Comparison of ENCODE assay signal across 29 cellular contexts in the genomic region with DNA sequence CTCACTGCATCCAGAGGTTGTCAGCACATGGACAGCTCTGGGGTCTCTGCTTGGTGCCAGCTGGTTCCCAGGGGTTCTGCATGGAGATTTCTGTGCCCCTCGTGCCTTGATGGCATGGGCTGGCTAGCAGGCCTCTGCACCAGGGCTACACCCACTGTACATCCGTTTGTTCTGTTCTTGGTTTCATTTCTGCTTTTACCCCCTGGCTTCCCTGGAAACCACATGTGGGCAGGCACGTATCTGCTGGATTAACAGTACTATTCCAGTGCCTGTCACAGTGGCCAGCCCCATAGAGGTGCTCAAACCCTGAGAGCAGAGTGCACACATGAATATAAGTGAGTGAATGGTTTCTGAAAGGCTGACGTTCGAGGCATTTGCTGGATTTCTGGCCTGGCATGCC.
A peak's percentile ranks its signal among the peaks of the same experiment; 100 is the strongest.
DNase-seq lines count a peak whose midpoint lies in the region; ATAC-seq and TF ChIP-seq lines count a peak whose summit lies in the region.
"Had no signal": no experiment of that assay in that cellular context is flagged by ENCODE, and none has a peak within 500 bp of the region (broad histone marks: within the 10 kb centered on the region; RNA-seq: fewer than 3 reads in every experiment).

No MANE protein-coding gene starts in this region.

- H3K56ac ChIP-seq in H9 (ENCODE audit: insufficient read length, low read depth, low read length): no peak overlapping the region

- no peak overlapping the region for H2BK20ac ChIP-seq in H9 (ENCODE audit: low read depth, low read length, poor library complexity, severe bottlenecking)

- no peak overlapping the region for H3K14ac ChIP-seq in H9 (ENCODE audit: insufficient read depth, low read length)

- H3K4me3 ChIP-seq in GM12865 (ENCODE audit: low read depth, low read length): no peak overlapping the region
- H3K4me3 ChIP-seq: neural progenitor cell, right atrium auricular region, spleen had no signal

- no peak overlapping the region for H4K8ac ChIP-seq in H9 (replicated peaks; ENCODE audit: insufficient read length, low read depth, low read length)

- no peak overlapping the region for H3K4me2 ChIP-seq in H9 (ENCODE audit: insufficient read depth, insufficient read length, low read length)

- no peak overlapping the region for H2BK120ac ChIP-seq in H9 (ENCODE audit: low read depth, low read length, poor library complexity, severe bottlenecking)

- H3K4ac ChIP-seq in H9 (ENCODE audit: low read depth, low read length): no peak overlapping the region; the same call in 1 of the 2 replicates

- no peak overlapping the region for H4K91ac ChIP-seq in H9 (ENCODE audit: insufficient read length, low read depth, low read length)

- H3T11ph ChIP-seq in H9 (ENCODE audit: low read length): no peak overlapping the region

- no peak overlapping the region for H4K5ac ChIP-seq in H9 (ENCODE audit: insufficient read length, low read depth, low read length)

- no peak overlapping the region for H2BK5ac ChIP-seq in H9 (ENCODE audit: insufficient read length, low read length)

- H3K27ac Mint-ChIP-seq in H9 (peak overlapping the region; percentile 65 to 99 (median 98)), memory B cell (no peak overlapping the region)
- H3K27ac Mint-ChIP-seq: activated CD4-positive, alpha-beta memory T cell treated with anti-CD3 and anti-CD28 coated beads, Interleukin-2, amount 10 ng/mL, durations not matched to agents 7 days and 5 days; activated naive CD8-positive, alpha-beta T cell treated with anti-CD3 and anti-CD28 coated beads, Interleukin-2, amount 10 ng/mL, durations not matched to agents 7 days and 5 days; activated T-helper 2 cell treated with anti-CD3 and anti-CD28 coated beads, Interferon-gamma antibody, Interleukin-2, Interleukin-4, amounts not matched to agents 10 μg/mL and 5 μg/mL and 100 μg/mL, durations not matched to agents 14 hours and 24 hours and 36 hours; B cell; neural progenitor cell; T-helper 1 cell treated with Interleukin-12 subunit alpha and Interleukin-12 subunit beta and Interleukin-4 antibody, amounts not matched to agents 30 μg/mL and 1 μg/mL, for 36 hours had no signal

- no peak for TF ChIP-seq CTCF in GM12865 (IDR thresholded peaks at IDR 0.05; ENCODE audit: insufficient read depth, low read depth, low read length, missing control alignments)
- TF ChIP-seq CTCF in H9 (conservative IDR thresholded peaks at IDR 0.05): no peak

- H3K4me1 ChIP-seq in H9 (ENCODE audit: insufficient read depth, low read length): peaks cover 8% of the 10 kb centered on the region; the same call in 1 of the 2 replicates
- H3K4me1 ChIP-seq: Caco-2, right atrium auricular region, spleen had no signal

- no peaks in the 10 kb centered on the region for H3K27me3 ChIP-seq in H9 (ENCODE audit: insufficient read depth, low read length)
- H3K27me3 ChIP-seq: neural progenitor cell, right atrium auricular region had no signal

- H3K18ac ChIP-seq in H9 (ENCODE audit: insufficient read length, low read depth, low read length): no peak overlapping the region

- H3K23ac ChIP-seq in H9 (ENCODE audit: insufficient read length, low read depth, low read length): no peak overlapping the region

- no peak overlapping the region for H3K27ac ChIP-seq in H9 (ENCODE audit: insufficient read length, low read depth, low read length)
- H3K27ac ChIP-seq: HL-60, neural progenitor cell, right atrium auricular region, spleen had no signal

- no peak overlapping the region for H2BK12ac ChIP-seq in H9 (ENCODE audit: insufficient read length, low read depth, low read length)

- H3K4me1 Mint-ChIP-seq in H9 (peaks cover 50 to 54% of the 10 kb centered on the region in 2 experiments), memory B cell (peaks cover 9% of the 10 kb centered on the region)
- H3K4me1 Mint-ChIP-seq: activated naive CD8-positive, alpha-beta T cell treated with anti-CD3 and anti-CD28 coated beads, Interleukin-2, amount 10 ng/mL, durations not matched to agents 7 days and 5 days had no signal

- no peaks in the 10 kb centered on the region; a peak in 2 of 7 replicates for H3K36me3 Mint-ChIP-seq in H9 (ENCODE audit: insufficient read depth in 1 of 3, low read depth in 3 of 3)
- no peaks in the 10 kb centered on the region for H3K36me3 Mint-ChIP-seq in memory B cell
- H3K36me3 Mint-ChIP-seq: activated naive CD8-positive, alpha-beta T cell treated with anti-CD3 and anti-CD28 coated beads, Interleukin-2, amount 10 ng/mL, durations not matched to agents 7 days and 5 days; neural progenitor cell had no signal

- H2AFZ ChIP-seq in H9 (ENCODE audit: low read length): no peak overlapping the region
- H2AFZ ChIP-seq: neural progenitor cell had no signal

- no peak overlapping the region for H2AK5ac ChIP-seq in H9 (ENCODE audit: insufficient read length, low read length)

- ATAC-seq in memory B cell (ENCODE audit: low read depth): peak; percentile 39
- ATAC-seq in GM21447 (IDR thresholded peaks at IDR 0.05; ENCODE audit: unreplicated experiment): no peak
- ATAC-seq: HCT116, left cardiac atrium had no signal

- H3K9me3 Mint-ChIP-seq in H9: no peaks in the 10 kb centered on the region
- H3K9me3 Mint-ChIP-seq in memory B cell: peaks cover 3% of the 10 kb centered on the region
- H3K9me3 Mint-ChIP-seq: activated CD4-positive, alpha-beta memory T cell treated with anti-CD3 and anti-CD28 coated beads, Interleukin-2, amount 10 ng/mL, durations not matched to agents 7 days and 5 days; activated naive CD8-positive, alpha-beta T cell treated with anti-CD3 and anti-CD28 coated beads, Interleukin-2, amount 10 ng/mL, durations not matched to agents 7 days and 5 days; activated T-helper 2 cell treated with anti-CD3 and anti-CD28 coated beads, Interferon-gamma antibody, Interleukin-2, Interleukin-4, amounts not matched to agents 10 μg/mL and 5 μg/mL and 100 μg/mL, durations not matched to agents 14 hours and 24 hours and 36 hours; neural progenitor cell; T-helper 1 cell treated with Interleukin-12 subunit alpha and Interleukin-12 subunit beta and Interleukin-4 antibody, amounts not matched to agents 30 μg/mL and 1 μg/mL, for 36 hours had no signal

- no peaks in the 10 kb centered on the region for H3K79me2 ChIP-seq in H9 (ENCODE audit: insufficient read depth, low read length)

- H3K27me3 Mint-ChIP-seq in H9 (ENCODE audit: low read depth) (no peaks in the 10 kb centered on the region; the same call in none of the 2 replicates), memory B cell (peaks cover 4% of the 10 kb centered on the region)
- H3K27me3 Mint-ChIP-seq: activated CD4-positive, alpha-beta memory T cell treated with anti-CD3 and anti-CD28 coated beads, Interleukin-2, amount 10 ng/mL, durations not matched to agents 7 days and 5 days; B cell had no signal

- no peaks in the 10 kb centered on the region for H3K79me1 ChIP-seq in H9 (ENCODE audit: insufficient read depth, low read depth, low read length, poor library complexity, severe bottlenecking)

- DNase-seq in GM12865 (ENCODE audit: low read depth) (peak; percentile 61), H9 (no peak), MV-4-11 (lab: John Stamatoyannopoulos, UW) (peak; percentile 95), memory B cell (ENCODE audit: low spot score in 2 of 2) (no peak), NCI-H526 treated with DMSO at 0.1 percent for 48 hours (lab: John Stamatoyannopoulos, UW) (no peak), NCI-H226 (no peak), NCI-H187 treated with DMSO at 0.1 percent for 48 hours (lab: John Stamatoyannopoulos, UW) (no peak)
- DNase-seq: activated CD4-positive, alpha-beta memory T cell treated with anti-CD3 and anti-CD28 coated beads, Interleukin-2, amount 10 ng/mL, durations not matched to agents 7 days and 5 days; activated CD4-positive, alpha-beta T cell treated with anti-CD3 and anti-CD28 coated beads for 1 hour; activated naive CD8-positive, alpha-beta T cell treated with anti-CD3 and anti-CD28 coated beads, Interleukin-2, amount 10 ng/mL, durations not matched to agents 7 days and 5 days; Caco-2; caudate nucleus; DMS79; GDM1; left cardiac atrium; mesenchymal stem cell; NCI-H2029; RPMI8226; spleen; stimulated activated CD4-positive, alpha-beta T cell treated with anti-CD3 and anti-CD28 coated beads, Interleukin-2, amount 100 ng/mL, for 48 hours; trophoblast cell had no signal

- H3K4me3 Mint-ChIP-seq in H9 (peak overlapping the region in 1 of 2 experiments; percentile 36; a peak in 1 of 5 replicates), memory B cell (no peak overlapping the region)
- H3K4me3 Mint-ChIP-seq: activated CD4-positive, alpha-beta memory T cell treated with anti-CD3 and anti-CD28 coated beads, Interleukin-2, amount 10 ng/mL, durations not matched to agents 7 days and 5 days; activated naive CD8-positive, alpha-beta T cell treated with anti-CD3 and anti-CD28 coated beads, Interleukin-2, amount 10 ng/mL, durations not matched to agents 7 days and 5 days; B cell; neural progenitor cell; T-helper 1 cell treated with Interleukin-12 subunit alpha and Interleukin-12 subunit beta and Interleukin-4 antibody, amounts not matched to agents 30 μg/mL and 1 μg/mL, for 36 hours had no signal

- no CpG with 5 or more reads among the region's 5 CpGs for WGBS in H9 (ENCODE audit: extremely low coverage, insufficient read length, low lambda C conversion rate)

- H2BK15ac ChIP-seq in H9 (ENCODE audit: low read depth, low read length): no peak overlapping the region

- no peak overlapping the region for H3K9ac ChIP-seq in H9 (ENCODE audit: extremely low read depth, insufficient read length, low read length)
- H3K9ac ChIP-seq: neural progenitor cell had no signal

- no peaks in the 10 kb centered on the region for H3K9me3 ChIP-seq in H9 (ENCODE audit: control insufficient read depth, low read depth, low read length)
- H3K9me3 ChIP-seq: Caco-2, right atrium auricular region, spleen had no signal

- H4K20me1 ChIP-seq in H9 (ENCODE audit: control insufficient read depth, insufficient read depth, insufficient read length): no peaks in the 10 kb centered on the region

- H3K23me2 ChIP-seq in H9 (ENCODE audit: insufficient read length, low read depth, low read length, poor library complexity, severe bottlenecking): no peaks in the 10 kb centered on the region

Comparison
In these comparisons a context has a peak if more than half of its experiments do, and no peak if none do; other contexts are left out.
1. DNase-seq: peak in GM12865 (single experiment) and MV-4-11 (single experiment); none in H9 (single experiment), memory B cell (0 of 2), NCI-H526 treated with DMSO at 0.1 percent for 48 hours (single experiment), NCI-H226 (single experiment) and NCI-H187 treated with DMSO at 0.1 percent for 48 hours (single experiment).